8 cellular contexts compared by ENCODE assay signal in the genomic region with DNA sequence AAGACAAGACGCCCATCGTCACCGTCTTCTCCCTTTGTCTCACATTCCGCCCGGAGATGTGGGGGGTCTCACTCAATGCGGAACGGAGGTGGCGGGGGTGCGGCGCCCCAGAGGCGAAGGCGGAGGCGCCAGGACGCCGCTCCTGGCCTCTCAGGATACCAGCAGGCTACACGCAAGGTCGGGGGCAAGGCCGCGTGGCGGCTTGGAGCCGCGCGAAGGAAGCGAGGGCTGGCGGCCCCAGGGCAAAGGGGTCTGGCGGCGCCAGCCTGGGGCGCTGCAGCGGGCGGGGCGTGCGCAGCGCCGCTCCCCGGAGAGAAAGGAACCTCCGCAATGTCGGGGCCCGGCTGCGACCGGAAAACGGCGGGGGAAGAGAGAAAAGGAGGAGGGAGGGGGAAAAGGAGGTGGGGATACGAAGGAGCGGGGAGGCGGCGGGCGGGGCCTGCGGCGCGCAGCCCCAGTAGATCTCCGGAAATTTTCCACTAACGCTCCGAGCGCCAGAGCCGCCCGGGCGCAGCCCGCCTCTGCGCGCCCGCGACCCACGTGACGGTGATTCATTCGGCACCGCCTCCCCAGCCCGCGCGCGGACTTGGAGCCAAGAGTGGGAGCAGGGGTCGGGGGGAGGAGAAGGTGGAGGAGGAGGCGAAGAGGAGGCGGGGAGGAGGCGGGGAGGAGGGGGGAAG.
DNase-seq lines count a peak whose midpoint lies in the region; ATAC-seq lines count a peak whose summit lies in the region.

No MANE protein-coding gene starts in this region.

- H3K9me3 ChIP-seq in BLaER1 = no peaks in the 10 kb centered on the region

- H3K9ac ChIP-seq in BLaER1 = peak overlapping the region; percentile 88

- H3K27me3 ChIP-seq in BLaER1 = no peaks in the 10 kb centered on the region

- peak overlapping the region; percentile 84 for H3K4me3 ChIP-seq in BLaER1

- H4K20me1 ChIP-seq in BLaER1 = no peaks in the 10 kb centered on the region

- peak overlapping the region; percentile 95 for H3K27ac ChIP-seq in BLaER1
- H3K27ac ChIP-seq in cingulate gyrus (ENCODE audit: low read depth, low read length) = peak overlapping the region; percentile 99

- H3K4me1 ChIP-seq in BLaER1 = peaks cover 51% of the 10 kb centered on the region

- ATAC-seq in HG03442 (IDR thresholded peaks at IDR 0.05; ENCODE audit: unreplicated experiment) = peak; percentile 69

- no peaks in the 10 kb centered on the region for H3K36me3 ChIP-seq in BLaER1

- peak overlapping the region; percentile 89 for H3K4me2 ChIP-seq in BLaER1

- DNase-seq in GM19238 (ENCODE audit: insufficient read length, low spot score) (peak; percentile 59), NCI-H510A (lab: John Stamatoyannopoulos, UW) (peak; percentile 81), left kidney (ENCODE audit: low read depth, low spot score) (peak; percentile 99)
- DNase-seq in activated CD4-positive, alpha-beta T cell treated with anti-CD3 and anti-CD28 coated beads for 4 hours = peak; percentile 94 to 95
- peak; percentile 92 for DNase-seq in stimulated activated CD4-positive, alpha-beta T cell treated with anti-CD3 and anti-CD28 coated beads, Interleukin-1b, Interleukin-23, amount 100 ng/mL, for 48 hours

Comparison
In these comparisons a context has a peak if more than half of its experiments do, and no peak if none do; other contexts are left out.
1. Peak in every context shown above with its lines: DNase-seq, ATAC-seq, H3K4me3 ChIP-seq and H3K27ac ChIP-seq.